ENCODE assay signal across 34 cellular contexts in genomic region chr15:27635916-27636315, GRCh38.
"Had no signal": no experiment of that assay in that cellular context is flagged by ENCODE, and none has a peak within 500 bp of the region (broad histone marks: within the 10 kb centered on the region; RNA-seq: fewer than 3 reads in every experiment).

No MANE protein-coding gene starts in this region.

- H3K9me3 ChIP-seq: MG63 had no signal

- H3K36me3 ChIP-seq: MG63 had no signal

- DNase-seq: Karpas-422, Kasumi-1, MG63, MM.1S, MV-4-11, NCI-H1048, NCI-H1092, NCI-H1105, NCI-H1105 treated with DMSO at 0.1 percent for 48 hours, NCI-H1417, NCI-H1417 treated with DMSO at 0.1 percent for 48 hours, NCI-H1436, NCI-H1436 treated with DMSO at 0.1 percent for 48 hours, NCI-H146, NCI-H1694, NCI-H1694 treated with DMSO at 0.1 percent for 48 hours, NCI-H187, NCI-H187 treated with DMSO at 0.1 percent for 48 hours, NCI-H1930, NCI-H2029, NCI-H2029 treated with DMSO at 0.1 percent for 48 hours, NCI-H2081, NCI-H2081 treated with DMSO at 0.1 percent for 48 hours, NCI-H2107, NCI-H2171, NCI-H2171 treated with DMSO at 0.1 percent for 48 hours, NCI-H2227 treated with DMSO at 0.1 percent for 48 hours, NCI-H226, NCI-H345, NCI-H446, NCI-H446 treated with DMSO at 0.1 percent for 48 hours, NCI-H510A, NCI-H510A treated with DMSO at 0.1 percent for 48 hours, NCI-H524 had no signal

- H3K27me3 ChIP-seq: MG63 had no signal

- H3K4me3 ChIP-seq: MG63 had no signal
